14 cellular contexts compared by ENCODE assay signal in genomic region chr12:44500423-44500822, GRCh38.
A peak's percentile ranks its signal among the peaks of the same experiment; 100 is the strongest.
DNase-seq lines count a peak whose midpoint lies in the region; ATAC-seq and TF ChIP-seq lines count a peak whose summit lies in the region.
"Had no signal": no experiment of that assay in that cellular context is flagged by ENCODE, and none has a peak within 500 bp of the region (broad histone marks: within the 10 kb centered on the region; RNA-seq: fewer than 3 reads in every experiment).

No MANE protein-coding gene starts in this region.

- H2BK15ac ChIP-seq in neuronal stem cell (ENCODE audit: low read length) = no peak overlapping the region

- H3K27me3 ChIP-seq in right cardiac atrium (ENCODE audit: control insufficient read depth, insufficient read depth) = no peaks in the 10 kb centered on the region
- H3K27me3 ChIP-seq in left ventricle myocardium inferior (ENCODE audit: low read depth) = no peaks in the 10 kb centered on the region
- H3K27me3 ChIP-seq in neuronal stem cell (ENCODE audit: control insufficient read depth in 3 of 3, insufficient read depth in 3 of 3, low read depth in 1 of 3, low read length in 3 of 3) = no peaks in the 10 kb centered on the region

- H3K27ac ChIP-seq in right cardiac atrium (ENCODE audit: low read length) (no peak overlapping the region), left ventricle myocardium inferior (replicated peaks) (no peak overlapping the region), neuronal stem cell (replicated peaks; ENCODE audit: low read length) (no peak overlapping the region)
- H3K27ac ChIP-seq: A549, HL-60 had no signal

- no peak overlapping the region for H4K8ac ChIP-seq in neuronal stem cell (ENCODE audit: low read depth, low read length)

- no peak for TF ChIP-seq CTCF in left ventricle myocardium inferior (IDR thresholded peaks at IDR 0.05; ENCODE audit: borderline replicate concordance)

- H3K4me1 ChIP-seq in right cardiac atrium (ENCODE audit: control insufficient read depth, insufficient read depth, low read length) (no peaks in the 10 kb centered on the region), left ventricle myocardium inferior (no peaks in the 10 kb centered on the region), neuronal stem cell (ENCODE audit: control insufficient read depth in 2 of 2, insufficient read depth in 1 of 2, low read depth in 1 of 2, low read length in 2 of 2) (no peaks in the 10 kb centered on the region)
- H3K4me1 ChIP-seq: A549, Caco-2 had no signal

- intact Hi-C loops in right cardiac atrium (cut with DNase I) (no loop called here), left ventricle myocardium inferior (cut with micrococcal nuclease) (no loop called here)

- no peak overlapping the region for H2BK5ac ChIP-seq in neuronal stem cell (ENCODE audit: low read length)

- H3K36me3 ChIP-seq in left ventricle myocardium inferior = no peaks in the 10 kb centered on the region
- H3K36me3 ChIP-seq in neuronal stem cell (replicated peaks in 1 of 2; ENCODE audit: control insufficient read depth in 2 of 2, insufficient read depth in 2 of 2, low read length in 2 of 2) = no peaks in the 10 kb centered on the region

- peak overlapping the region; percentile 31 for H3K14ac ChIP-seq in neuronal stem cell (ENCODE audit: low read length)

- H3K9me3 Mint-ChIP-seq in stimulated activated naive CD8-positive, alpha-beta T cell treated with anti-CD3 and anti-CD28 coated beads, Interleukin-15, amount 100 ng/mL, for 72 hours = peaks cover 0 to 7% of the 10 kb centered on the region in 2 donors

- no peaks in the 10 kb centered on the region for H3K27me3 Mint-ChIP-seq in stimulated activated naive CD8-positive, alpha-beta T cell treated with anti-CD3 and anti-CD28 coated beads, Interleukin-15, amount 100 ng/mL, for 72 hours

- H3K4me3 Mint-ChIP-seq in stimulated activated naive CD8-positive, alpha-beta T cell treated with anti-CD3 and anti-CD28 coated beads, Interleukin-15, amount 100 ng/mL, for 72 hours = no peak overlapping the region
- H3K4me3 Mint-ChIP-seq: CD14-positive monocyte; CD8-positive, alpha-beta memory T cell; HFFc6 had no signal

- no peak overlapping the region for H3K9ac ChIP-seq in neuronal stem cell (ENCODE audit: low read depth, low read length, poor library complexity)

- no peak overlapping the region for H2AK5ac ChIP-seq in neuronal stem cell (ENCODE audit: low read depth, low read length)

- no peaks in the 10 kb centered on the region for H3K79me1 ChIP-seq in neuronal stem cell (ENCODE audit: low read depth, low read length)

- peak; percentile 12 to 49 (median 49) for DNase-seq in right cardiac atrium
- no peak for DNase-seq in left ventricle myocardium inferior
- no peak for DNase-seq in neuronal stem cell (ENCODE audit: low spot score)
- DNase-seq in stimulated activated naive CD8-positive, alpha-beta T cell treated with anti-CD3 and anti-CD28 coated beads, Interleukin-15, amount 100 ng/mL, for 72 hours = no peak
- no peak for DNase-seq in AG20443 (ENCODE audit: low spot score)
- no peak for DNase-seq in LoVo (ENCODE audit: low spot score)
- DNase-seq: Caco-2, HCEC 1CT, HFFc6 had no signal

- 95% methylated on average over 24 of the region's 24 CpGs for WGBS in right cardiac atrium
- WGBS in neuronal stem cell (ENCODE audit: extremely low coverage in 2 of 2, insufficient read length in 2 of 2, insufficient replicate concordance in 1 of 2), 2 donors = no CpG with 5 or more reads among the region's 24 CpGs

- no peaks in the 10 kb centered on the region for H3K9me3 ChIP-seq in right cardiac atrium (ENCODE audit: control insufficient read depth, low read length)
- H3K9me3 ChIP-seq in left ventricle myocardium inferior (replicated peaks) = no peaks in the 10 kb centered on the region
- H3K9me3 ChIP-seq in neuronal stem cell (replicated peaks in 1 of 2; ENCODE audit: control insufficient read depth in 2 of 2, insufficient read depth in 1 of 2, low read depth in 1 of 2, low read length in 2 of 2) = peaks cover 0 to 2% of the 10 kb centered on the region in 2 donors
- H3K9me3 ChIP-seq: A549 had no signal

- H3K4ac ChIP-seq in neuronal stem cell (ENCODE audit: low read length) = no peak overlapping the region

- H2AFZ ChIP-seq in neuronal stem cell (ENCODE audit: low read length) = no peak overlapping the region

- H4K91ac ChIP-seq in neuronal stem cell (ENCODE audit: low read depth, low read length, poor library complexity) = no peak overlapping the region

- no peak overlapping the region for H2BK12ac ChIP-seq in neuronal stem cell (ENCODE audit: low read length)

- no peaks in the 10 kb centered on the region for H3K4me1 Mint-ChIP-seq in stimulated activated naive CD8-positive, alpha-beta T cell treated with anti-CD3 and anti-CD28 coated beads, Interleukin-15, amount 100 ng/mL, for 72 hours
- H3K4me1 Mint-ChIP-seq: CD14-positive monocyte; CD8-positive, alpha-beta memory T cell had no signal

- ATAC-seq in right cardiac atrium = no peak
- peak; percentile 42 for ATAC-seq in stimulated activated naive CD8-positive, alpha-beta T cell treated with anti-CD3 and anti-CD28 coated beads, Interleukin-15, amount 100 ng/mL, for 72 hours
- no peak for ATAC-seq in HG02678 (IDR thresholded peaks at IDR 0.05; ENCODE audit: unreplicated experiment)
- ATAC-seq: A549 had no signal

- no peak overlapping the region for H3K23ac ChIP-seq in neuronal stem cell (ENCODE audit: low read depth, low read length, poor library complexity)

- peak overlapping the region; percentile 48 for H3K18ac ChIP-seq in neuronal stem cell (ENCODE audit: low read length)

- H3K4me2 ChIP-seq in neuronal stem cell (ENCODE audit: insufficient read depth, low read length, poor library complexity, severe bottlenecking) = no peak overlapping the region
- H3K4me2 ChIP-seq: A549 had no signal

- peak overlapping the region in 1 of 2 donors; percentile 80 for H3K27ac Mint-ChIP-seq in stimulated activated naive CD8-positive, alpha-beta T cell treated with anti-CD3 and anti-CD28 coated beads, Interleukin-15, amount 100 ng/mL, for 72 hours
- H3K27ac Mint-ChIP-seq: CD14-positive monocyte, HFFc6 had no signal

- H3K4me3 ChIP-seq in right cardiac atrium (ENCODE audit: low read length) (no peak overlapping the region), left ventricle myocardium inferior (no peak overlapping the region), neuronal stem cell (ENCODE audit: low read length in 2 of 2) (no peak overlapping the region)
- H3K4me3 ChIP-seq: A549 had no signal

- no peak overlapping the region for H2BK120ac ChIP-seq in neuronal stem cell (ENCODE audit: low read depth, low read length)

Comparison
In these comparisons a context has a peak if more than half of its experiments do, and no peak if none do; other contexts are left out.
1. DNase-seq: peak in right cardiac atrium (3 of 3); none in left ventricle myocardium inferior (single experiment), neuronal stem cell (single experiment), stimulated activated naive CD8-positive, alpha-beta T cell treated with anti-CD3 and anti-CD28 coated beads, Interleukin-15, amount 100 ng/mL, for 72 hours (0 of 2), AG20443 (single experiment) and LoVo (single experiment).